Comparison of ENCODE assay signal across 1 cellular context in the genomic region with DNA sequence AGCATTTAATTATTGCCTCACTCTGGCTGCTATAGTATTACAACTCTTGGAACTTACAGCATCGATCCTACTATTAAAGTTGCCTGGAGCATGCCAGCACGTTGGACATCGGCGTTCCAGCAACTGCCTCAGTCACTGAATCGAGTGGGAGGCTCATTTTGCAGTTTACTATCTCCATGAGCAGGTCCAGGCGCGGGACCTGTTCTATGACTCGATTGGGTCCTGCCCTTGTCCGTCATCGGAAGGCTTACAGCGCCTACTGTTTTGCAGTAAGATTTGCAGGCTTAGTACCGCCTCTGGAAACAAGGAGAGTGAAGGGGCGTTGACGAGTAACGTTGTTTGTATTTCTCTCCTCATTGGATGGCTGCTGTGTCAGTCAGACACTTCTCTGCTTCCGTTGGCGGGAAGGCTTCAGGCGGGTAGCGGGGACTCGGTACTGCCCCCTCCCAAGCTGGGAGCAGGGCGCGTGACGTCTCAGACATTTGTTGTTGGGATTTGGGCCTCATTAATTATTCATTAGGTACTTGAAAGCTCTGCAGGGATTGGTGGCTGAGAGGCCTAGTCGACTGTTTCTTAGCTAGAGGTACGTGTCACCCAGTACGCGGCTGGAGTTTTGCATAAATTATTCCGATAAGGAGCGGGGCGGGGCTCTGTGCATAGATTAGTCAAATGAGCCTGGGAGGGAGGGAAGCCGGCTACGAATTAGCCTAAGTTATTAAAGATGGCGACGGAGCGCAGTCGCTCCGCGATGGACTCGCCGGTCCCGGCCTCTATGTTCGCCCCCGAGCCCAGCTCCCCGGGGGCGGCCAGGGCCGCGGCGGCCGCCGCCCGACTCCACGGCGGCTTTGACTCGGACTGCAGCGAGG.
TF ChIP-seq lines count a peak whose summit lies in the region.

A gene (plus strand): TSS at position 710 of the 866 bp plus-strand sequence. CDS start 12 bp downstream, at position 722.

TF ChIP-seq in GM12878, 131 proteins besides CTCF, POLR2A, EP300 and RAD21 (continued from another document and continues in another):
- TF ChIP-seq, protein P1, sequence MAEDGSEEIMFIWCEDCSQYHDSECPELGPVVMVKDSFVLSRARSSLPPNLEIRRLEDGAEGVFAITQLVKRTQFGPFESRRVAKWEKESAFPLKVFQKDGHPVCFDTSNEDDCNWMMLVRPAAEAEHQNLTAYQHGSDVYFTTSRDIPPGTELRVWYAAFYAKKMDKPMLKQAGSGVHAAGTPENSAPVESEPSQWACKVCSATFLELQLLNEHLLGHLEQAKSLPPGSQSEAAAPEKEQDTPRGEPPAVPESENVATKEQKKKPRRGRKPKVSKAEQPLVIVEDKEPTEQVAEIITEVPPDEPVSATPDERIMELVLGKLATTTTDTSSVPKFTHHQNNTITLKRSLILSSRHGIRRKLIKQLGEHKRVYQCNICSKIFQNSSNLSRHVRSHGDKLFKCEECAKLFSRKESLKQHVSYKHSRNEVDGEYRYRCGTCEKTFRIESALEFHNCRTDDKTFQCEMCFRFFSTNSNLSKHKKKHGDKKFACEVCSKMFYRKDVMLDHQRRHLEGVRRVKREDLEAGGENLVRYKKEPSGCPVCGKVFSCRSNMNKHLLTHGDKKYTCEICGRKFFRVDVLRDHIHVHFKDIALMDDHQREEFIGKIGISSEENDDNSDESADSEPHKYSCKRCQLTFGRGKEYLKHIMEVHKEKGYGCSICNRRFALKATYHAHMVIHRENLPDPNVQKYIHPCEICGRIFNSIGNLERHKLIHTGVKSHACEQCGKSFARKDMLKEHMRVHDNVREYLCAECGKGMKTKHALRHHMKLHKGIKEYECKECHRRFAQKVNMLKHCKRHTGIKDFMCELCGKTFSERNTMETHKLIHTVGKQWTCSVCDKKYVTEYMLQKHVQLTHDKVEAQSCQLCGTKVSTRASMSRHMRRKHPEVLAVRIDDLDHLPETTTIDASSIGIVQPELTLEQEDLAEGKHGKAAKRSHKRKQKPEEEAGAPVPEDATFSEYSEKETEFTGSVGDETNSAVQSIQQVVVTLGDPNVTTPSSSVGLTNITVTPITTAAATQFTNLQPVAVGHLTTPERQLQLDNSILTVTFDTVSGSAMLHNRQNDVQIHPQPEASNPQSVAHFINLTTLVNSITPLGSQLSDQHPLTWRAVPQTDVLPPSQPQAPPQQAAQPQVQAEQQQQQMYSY (CRISPR knock-in tag; IDR thresholded peaks at IDR 0.05) = no peak
- TF ChIP-seq EED (IDR thresholded peaks at IDR 0.05; ENCODE audit: low read depth) (no peak; the same call in 1 of the 2 replicates), IRF4 (IDR thresholded peaks at IDR 0.05; ENCODE audit: low read depth, low read length) (peak; percentile 61; the same call in 1 of the 2 replicates), RCOR1 (conservative IDR thresholded peaks at IDR 0.05; ENCODE audit: low read depth, low read length) (no peak), WRNIP1 (IDR thresholded peaks at IDR 0.05; ENCODE audit: borderline replicate concordance, low read depth, low read length) (no peak), MEF2A (IDR thresholded peaks at IDR 0.05; ENCODE audit: insufficient read depth, low read depth, low read length) (no peak), IKZF1 (conservative IDR thresholded peaks at IDR 0.05) (peak; percentile 55; the same call in 1 of the 2 replicates), RELA (IDR thresholded peaks at IDR 0.05; ENCODE audit: borderline replicate concordance, partially characterized antibody) (no peak), HDGF (IDR thresholded peaks at IDR 0.05) (no peak; the same call in none of the 2 replicates), KDM1A (IDR thresholded peaks at IDR 0.05; ENCODE audit: borderline replicate concordance) (no peak), DPF2 (IDR thresholded peaks at IDR 0.05) (peak; percentile 100), BHLHE40 (IDR thresholded peaks at IDR 0.05; ENCODE audit: borderline replicate concordance in 1 of 2, low read depth in 2 of 2, low read length in 1 of 2) (peak; percentile 73 to 85; a peak in 3 of 4 replicates), ZNF622 (IDR thresholded peaks at IDR 0.05) (no peak), GATAD2B (conservative IDR thresholded peaks at IDR 0.05; ENCODE audit: low read depth) (0 out of 2 replicates have a peak, but pooled peaks have one; percentile 1), PML (IDR thresholded peaks at IDR 0.05; ENCODE audit: low read length) (peak; percentile 71; the same call in 1 of the 2 replicates), SUPT20H (IDR thresholded peaks at IDR 0.05; ENCODE audit: borderline replicate concordance, control insufficient read depth, low read depth, low read length) (no peak), SRF (IDR thresholded peaks at IDR 0.05; ENCODE audit: low read depth in 2 of 2, low read length in 2 of 2) (peak; percentile 22 to 64; a peak in 2 of 4 replicates), HDAC6 (IDR thresholded peaks at IDR 0.05; ENCODE audit: unreplicated experiment) (no peak), BACH1 (IDR thresholded peaks at IDR 0.05; ENCODE audit: borderline replicate concordance) (peak; percentile 78), LARP7 (IDR thresholded peaks at IDR 0.05) (peak; percentile 80), CREB1 (IDR thresholded peaks at IDR 0.05; ENCODE audit: low read depth) (peak; percentile 96), EZH2 (IDR thresholded peaks at IDR 0.05; ENCODE audit: borderline replicate concordance, control insufficient read depth, low read depth, low read length) (no peak), NFIC (IDR thresholded peaks at IDR 0.05; ENCODE audit: low read depth, low read length) (no peak), ETV6 (conservative IDR thresholded peaks at IDR 0.05 in 1 of 2, IDR thresholded peaks at IDR 0.05 in 1 of 2; ENCODE audit: borderline replicate concordance in 1 of 2, low read depth in 1 of 2) (no peak), CHD2 (IDR thresholded peaks at IDR 0.05; ENCODE audit: borderline replicate concordance, low read depth, low read length) (peak; percentile 96), KAT2A (conservative IDR thresholded peaks at IDR 0.05; ENCODE audit: control insufficient read depth, low read depth, low read length) (no peak), TCF12 (IDR thresholded peaks at IDR 0.05; ENCODE audit: low read depth, low read length) (no peak), ZNF207 (IDR thresholded peaks at IDR 0.05; ENCODE audit: borderline replicate concordance) (peak; percentile 81; the same call in 1 of the 2 replicates), ZNF24 (IDR thresholded peaks at IDR 0.05) (no peak), SMAD5 (IDR thresholded peaks at IDR 0.05; ENCODE audit: low read depth) (no peak), HDAC2 (IDR thresholded peaks at IDR 0.05) (no peak), FOXK2 (IDR thresholded peaks at IDR 0.05) (peak; percentile 88), NBN (IDR thresholded peaks at IDR 0.05) (peak; percentile 68; the same call in 1 of the 2 replicates), HCFC1 (IDR thresholded peaks at IDR 0.05; ENCODE audit: low read length) (peak; percentile 20; the same call in 1 of the 2 replicates), MTA3 (IDR thresholded peaks at IDR 0.05; ENCODE audit: borderline replicate concordance, low read length) (no peak), EGR1 (IDR thresholded peaks at IDR 0.05; ENCODE audit: borderline replicate concordance in 1 of 2, low read depth in 2 of 2, low read length in 2 of 2) (peak in 1 of 2 experiments; percentile 11; a peak in 1 of 3 replicates), TCF7 (IDR thresholded peaks at IDR 0.05; ENCODE audit: borderline replicate concordance) (no peak)
- TF ChIP-seq, protein P2, sequence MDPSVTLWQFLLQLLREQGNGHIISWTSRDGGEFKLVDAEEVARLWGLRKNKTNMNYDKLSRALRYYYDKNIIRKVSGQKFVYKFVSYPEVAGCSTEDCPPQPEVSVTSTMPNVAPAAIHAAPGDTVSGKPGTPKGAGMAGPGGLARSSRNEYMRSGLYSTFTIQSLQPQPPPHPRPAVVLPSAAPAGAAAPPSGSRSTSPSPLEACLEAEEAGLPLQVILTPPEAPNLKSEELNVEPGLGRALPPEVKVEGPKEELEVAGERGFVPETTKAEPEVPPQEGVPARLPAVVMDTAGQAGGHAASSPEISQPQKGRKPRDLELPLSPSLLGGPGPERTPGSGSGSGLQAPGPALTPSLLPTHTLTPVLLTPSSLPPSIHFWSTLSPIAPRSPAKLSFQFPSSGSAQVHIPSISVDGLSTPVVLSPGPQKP (IDR thresholded peaks at IDR 0.05; ENCODE audit: low read depth, low read length) = no peak
- TF ChIP-seq, protein P3, sequence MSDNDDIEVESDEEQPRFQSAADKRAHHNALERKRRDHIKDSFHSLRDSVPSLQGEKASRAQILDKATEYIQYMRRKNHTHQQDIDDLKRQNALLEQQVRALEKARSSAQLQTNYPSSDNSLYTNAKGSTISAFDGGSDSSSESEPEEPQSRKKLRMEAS (IDR thresholded peaks at IDR 0.05; ENCODE audit: low read depth, low read length) = no peak; the same call in 1 of the 2 replicates
- TF ChIP-seq, protein P4, sequence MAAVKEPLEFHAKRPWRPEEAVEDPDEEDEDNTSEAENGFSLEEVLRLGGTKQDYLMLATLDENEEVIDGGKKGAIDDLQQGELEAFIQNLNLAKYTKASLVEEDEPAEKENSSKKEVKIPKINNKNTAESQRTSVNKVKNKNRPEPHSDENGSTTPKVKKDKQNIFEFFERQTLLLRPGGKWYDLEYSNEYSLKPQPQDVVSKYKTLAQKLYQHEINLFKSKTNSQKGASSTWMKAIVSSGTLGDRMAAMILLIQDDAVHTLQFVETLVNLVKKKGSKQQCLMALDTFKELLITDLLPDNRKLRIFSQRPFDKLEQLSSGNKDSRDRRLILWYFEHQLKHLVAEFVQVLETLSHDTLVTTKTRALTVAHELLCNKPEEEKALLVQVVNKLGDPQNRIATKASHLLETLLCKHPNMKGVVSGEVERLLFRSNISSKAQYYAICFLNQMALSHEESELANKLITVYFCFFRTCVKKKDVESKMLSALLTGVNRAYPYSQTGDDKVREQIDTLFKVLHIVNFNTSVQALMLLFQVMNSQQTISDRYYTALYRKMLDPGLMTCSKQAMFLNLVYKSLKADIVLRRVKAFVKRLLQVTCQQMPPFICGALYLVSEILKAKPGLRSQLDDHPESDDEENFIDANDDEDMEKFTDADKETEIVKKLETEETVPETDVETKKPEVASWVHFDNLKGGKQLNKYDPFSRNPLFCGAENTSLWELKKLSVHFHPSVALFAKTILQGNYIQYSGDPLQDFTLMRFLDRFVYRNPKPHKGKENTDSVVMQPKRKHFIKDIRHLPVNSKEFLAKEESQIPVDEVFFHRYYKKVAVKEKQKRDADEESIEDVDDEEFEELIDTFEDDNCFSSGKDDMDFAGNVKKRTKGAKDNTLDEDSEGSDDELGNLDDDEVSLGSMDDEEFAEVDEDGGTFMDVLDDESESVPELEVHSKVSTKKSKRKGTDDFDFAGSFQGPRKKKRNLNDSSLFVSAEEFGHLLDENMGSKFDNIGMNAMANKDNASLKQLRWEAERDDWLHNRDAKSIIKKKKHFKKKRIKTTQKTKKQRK (IDR thresholded peaks at IDR 0.05; ENCODE audit: low read depth, low read length) = peak; percentile 73
- TF ChIP-seq, protein P5, sequence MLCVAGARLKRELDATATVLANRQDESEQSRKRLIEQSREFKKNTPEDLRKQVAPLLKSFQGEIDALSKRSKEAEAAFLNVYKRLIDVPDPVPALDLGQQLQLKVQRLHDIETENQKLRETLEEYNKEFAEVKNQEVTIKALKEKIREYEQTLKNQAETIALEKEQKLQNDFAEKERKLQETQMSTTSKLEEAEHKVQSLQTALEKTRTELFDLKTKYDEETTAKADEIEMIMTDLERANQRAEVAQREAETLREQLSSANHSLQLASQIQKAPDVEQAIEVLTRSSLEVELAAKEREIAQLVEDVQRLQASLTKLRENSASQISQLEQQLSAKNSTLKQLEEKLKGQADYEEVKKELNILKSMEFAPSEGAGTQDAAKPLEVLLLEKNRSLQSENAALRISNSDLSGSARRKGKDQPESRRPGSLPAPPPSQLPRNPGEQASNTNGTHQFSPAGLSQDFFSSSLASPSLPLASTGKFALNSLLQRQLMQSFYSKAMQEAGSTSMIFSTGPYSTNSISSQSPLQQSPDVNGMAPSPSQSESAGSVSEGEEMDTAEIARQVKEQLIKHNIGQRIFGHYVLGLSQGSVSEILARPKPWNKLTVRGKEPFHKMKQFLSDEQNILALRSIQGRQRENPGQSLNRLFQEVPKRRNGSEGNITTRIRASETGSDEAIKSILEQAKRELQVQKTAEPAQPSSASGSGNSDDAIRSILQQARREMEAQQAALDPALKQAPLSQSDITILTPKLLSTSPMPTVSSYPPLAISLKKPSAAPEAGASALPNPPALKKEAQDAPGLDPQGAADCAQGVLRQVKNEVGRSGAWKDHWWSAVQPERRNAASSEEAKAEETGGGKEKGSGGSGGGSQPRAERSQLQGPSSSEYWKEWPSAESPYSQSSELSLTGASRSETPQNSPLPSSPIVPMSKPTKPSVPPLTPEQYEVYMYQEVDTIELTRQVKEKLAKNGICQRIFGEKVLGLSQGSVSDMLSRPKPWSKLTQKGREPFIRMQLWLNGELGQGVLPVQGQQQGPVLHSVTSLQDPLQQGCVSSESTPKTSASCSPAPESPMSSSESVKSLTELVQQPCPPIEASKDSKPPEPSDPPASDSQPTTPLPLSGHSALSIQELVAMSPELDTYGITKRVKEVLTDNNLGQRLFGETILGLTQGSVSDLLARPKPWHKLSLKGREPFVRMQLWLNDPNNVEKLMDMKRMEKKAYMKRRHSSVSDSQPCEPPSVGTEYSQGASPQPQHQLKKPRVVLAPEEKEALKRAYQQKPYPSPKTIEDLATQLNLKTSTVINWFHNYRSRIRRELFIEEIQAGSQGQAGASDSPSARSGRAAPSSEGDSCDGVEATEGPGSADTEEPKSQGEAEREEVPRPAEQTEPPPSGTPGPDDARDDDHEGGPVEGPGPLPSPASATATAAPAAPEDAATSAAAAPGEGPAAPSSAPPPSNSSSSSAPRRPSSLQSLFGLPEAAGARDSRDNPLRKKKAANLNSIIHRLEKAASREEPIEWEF (IDR thresholded peaks at IDR 0.05; ENCODE audit: insufficient replicate concordance, low read depth, low read length) = no peak
- TF ChIP-seq, protein P6, sequence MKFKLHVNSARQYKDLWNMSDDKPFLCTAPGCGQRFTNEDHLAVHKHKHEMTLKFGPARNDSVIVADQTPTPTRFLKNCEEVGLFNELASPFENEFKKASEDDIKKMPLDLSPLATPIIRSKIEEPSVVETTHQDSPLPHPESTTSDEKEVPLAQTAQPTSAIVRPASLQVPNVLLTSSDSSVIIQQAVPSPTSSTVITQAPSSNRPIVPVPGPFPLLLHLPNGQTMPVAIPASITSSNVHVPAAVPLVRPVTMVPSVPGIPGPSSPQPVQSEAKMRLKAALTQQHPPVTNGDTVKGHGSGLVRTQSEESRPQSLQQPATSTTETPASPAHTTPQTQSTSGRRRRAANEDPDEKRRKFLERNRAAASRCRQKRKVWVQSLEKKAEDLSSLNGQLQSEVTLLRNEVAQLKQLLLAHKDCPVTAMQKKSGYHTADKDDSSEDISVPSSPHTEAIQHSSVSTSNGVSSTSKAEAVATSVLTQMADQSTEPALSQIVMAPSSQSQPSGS (IDR thresholded peaks at IDR 0.05; ENCODE audit: low read length) = no peak; the same call in 1 of the 2 replicates
- TF ChIP-seq, protein P7, sequence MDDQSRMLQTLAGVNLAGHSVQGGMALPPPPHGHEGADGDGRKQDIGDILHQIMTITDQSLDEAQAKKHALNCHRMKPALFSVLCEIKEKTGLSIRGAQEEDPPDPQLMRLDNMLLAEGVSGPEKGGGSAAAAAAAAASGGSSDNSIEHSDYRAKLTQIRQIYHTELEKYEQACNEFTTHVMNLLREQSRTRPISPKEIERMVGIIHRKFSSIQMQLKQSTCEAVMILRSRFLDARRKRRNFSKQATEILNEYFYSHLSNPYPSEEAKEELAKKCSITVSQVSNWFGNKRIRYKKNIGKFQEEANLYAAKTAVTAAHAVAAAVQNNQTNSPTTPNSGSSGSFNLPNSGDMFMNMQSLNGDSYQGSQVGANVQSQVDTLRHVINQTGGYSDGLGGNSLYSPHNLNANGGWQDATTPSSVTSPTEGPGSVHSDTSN (IDR thresholded peaks at IDR 0.05; ENCODE audit: insufficient replicate concordance, low read depth, low read length) = peak; percentile 99
